In the genomic region with DNA sequence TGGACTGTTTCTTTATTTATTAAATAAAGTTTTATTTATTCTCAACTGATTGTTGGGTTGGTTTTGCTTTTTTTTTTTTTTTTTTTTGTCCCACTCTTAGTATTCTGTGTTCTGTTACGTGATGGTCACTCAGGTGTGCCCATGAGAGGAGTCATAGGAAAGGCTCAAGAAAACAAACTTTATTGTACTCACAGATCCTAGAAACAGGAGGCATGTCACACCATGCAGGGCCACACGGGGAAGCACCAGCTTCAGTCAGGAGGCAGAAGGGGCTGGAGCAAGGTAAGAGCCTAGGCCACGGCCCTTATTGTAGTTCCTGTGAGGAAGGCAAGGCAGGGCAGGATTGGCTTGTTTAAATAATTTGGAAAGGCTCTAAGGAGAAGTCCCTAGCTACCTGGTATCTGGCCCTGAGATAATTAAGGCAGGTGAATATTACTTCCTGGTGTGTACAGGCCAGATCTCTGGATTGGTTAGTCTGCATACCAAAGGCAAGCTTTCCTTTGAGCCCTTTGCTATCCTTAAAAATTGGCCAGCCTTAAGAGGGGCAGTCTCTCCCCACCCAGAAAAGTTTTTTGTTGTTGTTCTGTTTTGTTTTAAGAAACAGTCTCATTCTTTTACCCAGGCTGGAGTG, we compare ENCODE assay signal across 1 cellular context.
A peak's percentile ranks its signal among the peaks of the same experiment; 100 is the strongest.
TF ChIP-seq lines count a peak whose summit lies in the region.

No MANE protein-coding gene starts in this region.

TF ChIP-seq in GM12878, 131 proteins besides CTCF, POLR2A, EP300 and RAD21:
- TF ChIP-seq, protein P1, sequence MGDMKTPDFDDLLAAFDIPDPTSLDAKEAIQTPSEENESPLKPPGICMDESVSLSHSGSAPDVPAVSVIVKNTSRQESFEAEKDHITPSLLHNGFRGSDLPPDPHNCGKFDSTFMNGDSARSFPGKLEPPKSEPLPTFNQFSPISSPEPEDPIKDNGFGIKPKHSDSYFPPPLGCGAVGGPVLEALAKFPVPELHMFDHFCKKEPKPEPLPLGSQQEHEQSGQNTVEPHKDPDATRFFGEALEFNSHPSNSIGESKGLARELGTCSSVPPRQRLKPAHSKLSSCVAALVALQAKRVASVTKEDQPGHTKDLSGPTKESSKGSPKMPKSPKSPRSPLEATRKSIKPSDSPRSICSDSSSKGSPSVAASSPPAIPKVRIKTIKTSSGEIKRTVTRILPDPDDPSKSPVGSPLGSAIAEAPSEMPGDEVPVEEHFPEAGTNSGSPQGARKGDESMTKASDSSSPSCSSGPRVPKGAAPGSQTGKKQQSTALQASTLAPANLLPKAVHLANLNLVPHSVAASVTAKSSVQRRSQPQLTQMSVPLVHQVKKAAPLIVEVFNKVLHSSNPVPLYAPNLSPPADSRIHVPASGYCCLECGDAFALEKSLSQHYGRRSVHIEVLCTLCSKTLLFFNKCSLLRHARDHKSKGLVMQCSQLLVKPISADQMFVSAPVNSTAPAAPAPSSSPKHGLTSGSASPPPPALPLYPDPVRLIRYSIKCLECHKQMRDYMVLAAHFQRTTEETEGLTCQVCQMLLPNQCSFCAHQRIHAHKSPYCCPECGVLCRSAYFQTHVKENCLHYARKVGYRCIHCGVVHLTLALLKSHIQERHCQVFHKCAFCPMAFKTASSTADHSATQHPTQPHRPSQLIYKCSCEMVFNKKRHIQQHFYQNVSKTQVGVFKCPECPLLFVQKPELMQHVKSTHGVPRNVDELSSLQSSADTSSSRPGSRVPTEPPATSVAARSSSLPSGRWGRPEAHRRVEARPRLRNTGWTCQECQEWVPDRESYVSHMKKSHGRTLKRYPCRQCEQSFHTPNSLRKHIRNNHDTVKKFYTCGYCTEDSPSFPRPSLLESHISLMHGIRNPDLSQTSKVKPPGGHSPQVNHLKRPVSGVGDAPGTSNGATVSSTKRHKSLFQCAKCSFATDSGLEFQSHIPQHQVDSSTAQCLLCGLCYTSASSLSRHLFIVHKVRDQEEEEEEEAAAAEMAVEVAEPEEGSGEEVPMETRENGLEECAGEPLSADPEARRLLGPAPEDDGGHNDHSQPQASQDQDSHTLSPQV (IDR thresholded peaks at IDR 0.05), result no peak
- TF ChIP-seq, protein P2, sequence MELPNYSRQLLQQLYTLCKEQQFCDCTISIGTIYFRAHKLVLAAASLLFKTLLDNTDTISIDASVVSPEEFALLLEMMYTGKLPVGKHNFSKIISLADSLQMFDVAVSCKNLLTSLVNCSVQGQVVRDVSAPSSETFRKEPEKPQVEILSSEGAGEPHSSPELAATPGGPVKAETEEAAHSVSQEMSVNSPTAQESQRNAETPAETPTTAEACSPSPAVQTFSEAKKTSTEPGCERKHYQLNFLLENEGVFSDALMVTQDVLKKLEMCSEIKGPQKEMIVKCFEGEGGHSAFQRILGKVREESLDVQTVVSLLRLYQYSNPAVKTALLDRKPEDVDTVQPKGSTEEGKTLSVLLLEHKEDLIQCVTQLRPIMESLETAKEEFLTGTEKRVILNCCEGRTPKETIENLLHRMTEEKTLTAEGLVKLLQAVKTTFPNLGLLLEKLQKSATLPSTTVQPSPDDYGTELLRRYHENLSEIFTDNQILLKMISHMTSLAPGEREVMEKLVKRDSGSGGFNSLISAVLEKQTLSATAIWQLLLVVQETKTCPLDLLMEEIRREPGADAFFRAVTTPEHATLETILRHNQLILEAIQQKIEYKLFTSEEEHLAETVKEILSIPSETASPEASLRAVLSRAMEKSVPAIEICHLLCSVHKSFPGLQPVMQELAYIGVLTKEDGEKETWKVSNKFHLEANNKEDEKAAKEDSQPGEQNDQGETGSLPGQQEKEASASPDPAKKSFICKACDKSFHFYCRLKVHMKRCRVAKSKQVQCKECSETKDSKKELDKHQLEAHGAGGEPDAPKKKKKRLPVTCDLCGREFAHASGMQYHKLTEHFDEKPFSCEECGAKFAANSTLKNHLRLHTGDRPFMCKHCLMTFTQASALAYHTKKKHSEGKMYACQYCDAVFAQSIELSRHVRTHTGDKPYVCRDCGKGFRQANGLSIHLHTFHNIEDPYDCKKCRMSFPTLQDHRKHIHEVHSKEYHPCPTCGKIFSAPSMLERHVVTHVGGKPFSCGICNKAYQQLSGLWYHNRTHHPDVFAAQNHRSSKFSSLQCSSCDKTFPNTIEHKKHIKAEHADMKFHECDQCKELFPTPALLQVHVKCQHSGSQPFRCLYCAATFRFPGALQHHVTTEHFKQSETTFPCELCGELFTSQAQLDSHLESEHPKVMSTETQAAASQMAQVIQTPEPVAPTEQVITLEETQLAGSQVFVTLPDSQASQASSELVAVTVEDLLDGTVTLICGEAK (IDR thresholded peaks at IDR 0.05; ENCODE audit: borderline replicate concordance), result peak; percentile 68
TF ChIP-seq in GM12878: peak in this region for 1.
